In the genomic region with DNA sequence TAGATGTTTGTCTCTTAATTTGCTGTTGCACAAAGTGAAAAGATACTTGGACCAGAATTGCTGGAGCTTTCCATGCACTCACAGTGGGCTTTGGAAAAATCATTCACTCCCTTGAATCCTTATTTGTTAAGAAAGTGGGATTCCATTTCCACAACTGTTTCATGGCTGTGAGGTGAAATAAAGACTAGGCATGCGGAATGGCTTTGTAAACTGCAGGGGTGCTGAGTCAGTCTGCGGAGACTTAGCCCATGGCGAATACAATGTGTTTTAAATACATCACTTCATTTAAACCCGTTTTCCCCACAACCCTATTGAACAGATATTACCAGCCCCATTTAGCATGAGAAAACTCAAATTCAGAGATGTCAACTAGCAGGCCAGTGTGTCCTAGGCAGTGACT, we compare ENCODE assay signal across 21 cellular contexts. TPM values are rescaled to one million over a fixed set of nuclear protein-coding genes. Genes with fewer than 3 reads are reported as not detected.
DNase-seq lines count a peak whose midpoint lies in the region; ATAC-seq and TF ChIP-seq lines count a peak whose summit lies in the region.
"Had no signal": no experiment of that assay in that cellular context is flagged by ENCODE, and none has a peak within 500 bp of the region (broad histone marks: within the 10 kb centered on the region; RNA-seq: fewer than 3 reads in every experiment).

No MANE protein-coding gene starts in this region.

- H2BK120ac ChIP-seq in neuronal stem cell (ENCODE audit: low read depth, low read length), result no peak overlapping the region

- no peaks in the 10 kb centered on the region for H3K9me3 Mint-ChIP-seq in endothelial cell (ENCODE audit: unreplicated experiment)
- H3K9me3 Mint-ChIP-seq: CD4-positive, alpha-beta T cell had no signal

- no peak overlapping the region for H2AFZ ChIP-seq in neuronal stem cell (ENCODE audit: low read length)

- H3K4me2 ChIP-seq in neuronal stem cell (ENCODE audit: insufficient read depth, low read length, poor library complexity, severe bottlenecking), result no peak overlapping the region

- H3K36me3 ChIP-seq in Panc1 (ENCODE audit: control insufficient read depth, insufficient read depth, low read length) (no peaks in the 10 kb centered on the region), neuronal stem cell (replicated peaks in 1 of 2; ENCODE audit: control insufficient read depth in 2 of 2, insufficient read depth in 2 of 2, low read length in 2 of 2) (peaks cover 0 to 71% of the 10 kb centered on the region in 2 donors)
- H3K36me3 ChIP-seq: BE2C, HAP-1 had no signal

- H3K36me3 Mint-ChIP-seq in endothelial cell (ENCODE audit: low read depth, unreplicated experiment), result peaks cover 36% of the 10 kb centered on the region

- H3K27ac Mint-ChIP-seq in endothelial cell (ENCODE audit: unreplicated experiment), result no peak overlapping the region
- H3K27ac Mint-ChIP-seq: CD4-positive, alpha-beta T cell had no signal

- DNase-seq in Panc1 (ENCODE audit: low read depth, low spot score) (no peak), astrocyte of the cerebellum (ENCODE audit: low read depth) (peak; percentile 78), endothelial cell (ENCODE audit: low spot score) (no peak), neuronal stem cell (ENCODE audit: low spot score) (no peak), NCI-H2171 treated with DMSO at 0.1 percent for 48 hours (lab: John Stamatoyannopoulos, UW) (no peak), foreskin keratinocyte (no peak), CD1c-positive myeloid dendritic cell (ENCODE audit: extremely low spot score) (no peak)
- DNase-seq: ACHN; BE2C; C1 segment of cervical spinal cord; CD4-positive, alpha-beta T cell; DMS153; DMS79; GDM1; IMR-90 had no signal

- intact Hi-C loops in Panc1 (cut with micrococcal nuclease; ENCODE audit: unreplicated experiment), result no loop called here

- no peak overlapping the region for H4K91ac ChIP-seq in neuronal stem cell (ENCODE audit: low read depth, low read length, poor library complexity)

- H3K4me1 ChIP-seq in Panc1 (ENCODE audit: control insufficient read depth, insufficient read depth, low read length), result peaks cover 14% of the 10 kb centered on the region
- peaks cover 0 to 2% of the 10 kb centered on the region in 2 donors for H3K4me1 ChIP-seq in neuronal stem cell (ENCODE audit: control insufficient read depth in 2 of 2, insufficient read depth in 1 of 2, low read depth in 1 of 2, low read length in 2 of 2)
- peaks cover 17% of the 10 kb centered on the region for H3K4me1 ChIP-seq in foreskin keratinocyte
- H3K4me1 ChIP-seq: BE2C, HAP-1 had no signal

- peak overlapping the region; percentile 45; the same call in 1 of the 2 replicates for H3K27ac ChIP-seq in Panc1 (ENCODE audit: low read length)
- peak overlapping the region; percentile 64 for H3K27ac ChIP-seq in neuronal stem cell (replicated peaks; ENCODE audit: low read length)
- H3K27ac ChIP-seq in foreskin keratinocyte, result no peak overlapping the region

- no peak overlapping the region for H3K14ac ChIP-seq in neuronal stem cell (ENCODE audit: low read length)

- no peak overlapping the region for H3K23ac ChIP-seq in neuronal stem cell (ENCODE audit: low read depth, low read length, poor library complexity)

- no peak overlapping the region for H2BK12ac ChIP-seq in neuronal stem cell (ENCODE audit: low read length)

- no peak overlapping the region for H3K18ac ChIP-seq in neuronal stem cell (ENCODE audit: low read length)

- no peak overlapping the region for H3K4ac ChIP-seq in neuronal stem cell (ENCODE audit: low read length)

- no peak overlapping the region for H4K8ac ChIP-seq in neuronal stem cell (ENCODE audit: low read depth, low read length)

- H2AK5ac ChIP-seq in neuronal stem cell (ENCODE audit: low read depth, low read length), result no peak overlapping the region

- no TSS peak for BruUV-seq in Panc1 (replicated peaks; lab: Mats Ljungman, UMichigan)

- no peaks in the 10 kb centered on the region for H3K9me3 ChIP-seq in Panc1 (ENCODE audit: control insufficient read depth, insufficient read depth, low read depth, low read length)
- peaks cover 7 to 8% of the 10 kb centered on the region in 2 donors for H3K9me3 ChIP-seq in neuronal stem cell (replicated peaks in 1 of 2; ENCODE audit: control insufficient read depth in 2 of 2, insufficient read depth in 1 of 2, low read depth in 1 of 2, low read length in 2 of 2)
- H3K9me3 ChIP-seq: BE2C, HAP-1 had no signal

- no peaks in the 10 kb centered on the region for H3K79me1 ChIP-seq in neuronal stem cell (ENCODE audit: low read depth, low read length)

- peak overlapping the region; percentile 10 for H3K4me3 Mint-ChIP-seq in endothelial cell (ENCODE audit: unreplicated experiment)
- H3K4me3 Mint-ChIP-seq: CD4-positive, alpha-beta T cell had no signal

- H2BK5ac ChIP-seq in neuronal stem cell (ENCODE audit: low read length), result no peak overlapping the region

- in situ Hi-C loops in Panc1 (cut with HindIII; ENCODE audit: low pct_unique_long_range_greater_than_20kb, low sequenced_read_pairs), result no loop called here
- in situ Hi-C loops in astrocyte of the cerebellum (cut with HindIII; ENCODE audit: low sequenced_read_pairs), result no loop called here

- TF ChIP-seq CTCF in Panc1 (IDR thresholded peaks at IDR 0.05) (no peak), astrocyte of the cerebellum (IDR thresholded peaks at IDR 0.05; ENCODE audit: low read depth, low read length, missing control alignments) (no peak), endothelial cell (IDR thresholded peaks at IDR 0.05; ENCODE audit: unreplicated experiment) (no peak), foreskin keratinocyte (conservative IDR thresholded peaks at IDR 0.05) (no peak)

- WGBS in neuronal stem cell (ENCODE audit: extremely low coverage in 2 of 2, insufficient read length in 2 of 2, insufficient replicate concordance in 1 of 2), 2 donors, result no CpG with 5 or more reads among the region's 4 CpGs

- H3K27me3 ChIP-seq in Panc1 (ENCODE audit: control insufficient read depth, insufficient read depth, low read length) (no peaks in the 10 kb centered on the region), neuronal stem cell (ENCODE audit: control insufficient read depth in 3 of 3, insufficient read depth in 3 of 3, low read depth in 1 of 3, low read length in 3 of 3) (no peaks in the 10 kb centered on the region), foreskin keratinocyte (no peaks in the 10 kb centered on the region)
- H3K27me3 ChIP-seq: BE2C had no signal

- H2BK15ac ChIP-seq in neuronal stem cell (ENCODE audit: low read length), result no peak overlapping the region

- H3K4me1 Mint-ChIP-seq in endothelial cell (ENCODE audit: unreplicated experiment), result peaks cover 4% of the 10 kb centered on the region

- H3K4me3 ChIP-seq in Panc1 (ENCODE audit: low read depth in 2 of 2, low read length in 2 of 2), result no peak overlapping the region
- no peak overlapping the region for H3K4me3 ChIP-seq in astrocyte of the cerebellum (ENCODE audit: low read depth, low read length)
- no peak overlapping the region for H3K4me3 ChIP-seq in neuronal stem cell (ENCODE audit: low read length in 2 of 2)
- H3K4me3 ChIP-seq: HAP-1, K562 had no signal

- ATAC-seq in Panc1 (no peak), GM19395 (IDR thresholded peaks at IDR 0.05; ENCODE audit: unreplicated experiment) (no peak), foreskin keratinocyte (no peak)
- ATAC-seq: K562 had no signal

- CTCF ChIA-PET in Panc1 (lab: Charles Lee), result no interaction called here

- no peak overlapping the region for H3K9ac ChIP-seq in neuronal stem cell (ENCODE audit: low read depth, low read length, poor library complexity)

- H3K27me3 Mint-ChIP-seq in endothelial cell (ENCODE audit: unreplicated experiment), result peaks cover 7% of the 10 kb centered on the region
- H3K27me3 Mint-ChIP-seq: CD4-positive, alpha-beta T cell had no signal

- POLR2A ChIA-PET in Panc1 (lab: Charles Lee), result no interaction called here

RNA-seq across cellular contexts. Expression of a gene that starts 36.7 kb away (rescaled TPM):
- total RNA-seq in Panc1 (2021; ENCODE audit: unreplicated experiment), result not detected
- 0.24 TPM for polyA plus RNA-seq in Panc1 (2012; ENCODE audit: insufficient read length)
- total RNA-seq in endothelial cell (ENCODE audit: unreplicated experiment), result 0.23 TPM
- polyA plus RNA-seq in neuronal stem cell (2013, experiment 1 of 2), result not detected
- not detected for polyA plus RNA-seq in neuronal stem cell (2013, experiment 2 of 2)
- not detected in 2 replicates for total RNA-seq in foreskin keratinocyte
- polyA plus RNA-seq in foreskin keratinocyte, result not detected in 2 replicates
- total RNA-seq: CD4-positive, alpha-beta T cell; Daoy; H4; HT-29; IMR-90; K562 had no signal
- polyA plus RNA-seq: IMR-90, K562 had no signal
